Comparison of ENCODE assay signal across 36 cellular contexts in the genomic region with DNA sequence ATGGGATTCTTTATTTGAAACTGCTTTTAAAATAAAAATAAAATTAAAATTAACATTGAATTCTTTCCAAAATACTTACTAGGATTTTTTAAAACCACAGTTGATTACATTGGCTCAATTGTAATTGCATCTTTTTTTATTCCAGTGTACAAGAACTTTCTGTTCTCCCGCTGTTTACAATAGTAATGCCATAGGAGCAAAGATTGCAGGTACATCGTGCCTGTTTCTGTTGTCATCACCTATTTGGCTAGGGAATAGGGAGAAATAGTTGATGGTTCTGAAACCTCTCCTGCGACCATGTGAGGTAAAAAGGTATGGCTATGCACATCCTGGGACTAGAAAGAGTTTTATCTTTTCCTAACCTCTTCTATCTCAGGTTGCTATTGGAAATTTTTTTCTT. TPM values are rescaled to one million over a fixed set of nuclear protein-coding genes. Genes with fewer than 3 reads are reported as not detected.
"Had no signal": no experiment of that assay in that cellular context is flagged by ENCODE, and none has a peak within 500 bp of the region (broad histone marks: within the 10 kb centered on the region; RNA-seq: fewer than 3 reads in every experiment).

No MANE protein-coding gene starts in this region.

- FAIRE-seq: bronchial epithelial cell, TTC549 had no signal

- DNase-seq: activated CD4-positive, alpha-beta memory T cell treated with anti-CD3 and anti-CD28 coated beads, Interleukin-2, amount 10 ng/mL, durations not matched to agents 7 days and 5 days; activated CD4-positive, alpha-beta T cell treated with anti-CD3 and anti-CD28 coated beads for 1 hour; activated CD4-positive, alpha-beta T cell treated with anti-CD3 and anti-CD28 coated beads for 36 hours; activated CD4-positive, alpha-beta T cell treated with anti-CD3 and anti-CD28 coated beads for 48 hours; activated CD4-positive, alpha-beta T cell treated with anti-CD3 and anti-CD28 coated beads, Interleukin-2, amount 10 ng/mL, durations not matched to agents 7 days and 5 days; activated CD4-positive, alpha-beta T cell treated with anti-CD3 and anti-CD28 coated beads, Interleukin-2, amount 50 U/mL, for 48 hours; activated CD4-positive, CD25-positive, alpha-beta regulatory T cell; activated CD8-positive, alpha-beta memory T cell treated with anti-CD3 and anti-CD28 coated beads for 24 hours; activated CD8-positive, alpha-beta memory T cell treated with anti-CD3 and anti-CD28 coated beads, Interleukin-2, amount 10 ng/mL, durations not matched to agents 7 days and 5 days; activated CD8-positive, alpha-beta memory T cell treated with anti-CD3 and anti-CD28 coated beads, Interleukin-2, amount 50 U/mL, for 48 hours; activated CD8-positive, alpha-beta T cell treated with anti-CD3 and anti-CD28 coated beads, Interleukin-2, amount 10 ng/mL, durations not matched to agents 7 days and 5 days; activated effector memory CD4-positive, alpha-beta T cell treated with Interleukin-2 at 50 U/mL for 16 hours; activated gamma-delta T cell; activated naive CD4-positive, alpha-beta T cell treated with anti-CD3 and anti-CD28 coated beads, Interleukin-2, amount 10 ng/mL, durations not matched to agents 7 days and 5 days; activated naive CD4-positive, alpha-beta T cell treated with Interleukin-2 at 50 U/mL for 16 hours; activated naive CD8-positive, alpha-beta T cell treated with anti-CD3 and anti-CD28 coated beads, Interleukin-2, amount 10 ng/mL, durations not matched to agents 7 days and 5 days; activated naive CD8-positive, alpha-beta T cell treated with anti-CD3 and anti-CD28 coated beads, Interleukin-2, amount 50 U/mL, for 24 hours; activated T-cell treated with anti-CD3 and anti-CD28 coated beads, Interleukin-2, amount 50 U/mL, for 24 hours; activated T-cell treated with anti-CD3 and anti-CD28 coated beads, Interleukin-2, amount 50 U/mL, for 48 hours; amygdala; anterior cingulate cortex; caudate nucleus; cerebellar nuclear complex; T-helper 1 cell; T-helper 2 cell; T-helper 9 cell; WERI-Rb-1 had no signal

- H3K9me3 ChIP-seq: ascending aorta had no signal

- H3K27ac ChIP-seq: ascending aorta, cardiac muscle cell, WERI-Rb-1 had no signal

- H3K4me3 ChIP-seq: ascending aorta, cardiac muscle cell had no signal

- H3K4me1 ChIP-seq: ascending aorta had no signal

- H3K36me3 ChIP-seq: ascending aorta, cardiac muscle cell, WERI-Rb-1 had no signal

- ATAC-seq: activated CD4-positive, alpha-beta T cell treated with anti-CD3 and anti-CD28 coated beads for 36 hours; activated CD4-positive, CD25-positive, alpha-beta regulatory T cell treated with anti-CD3 and anti-CD28 coated beads, Interleukin-2, amount 50 U/mL, for 24 hours; activated CD8-positive, alpha-beta memory T cell treated with anti-CD3 and anti-CD28 coated beads, Interleukin-2, amount 10 ng/mL, durations not matched to agents 7 days and 5 days; activated CD8-positive, alpha-beta T cell treated with anti-CD3 and anti-CD28 coated beads, Interleukin-2, amount 10 ng/mL, durations not matched to agents 7 days and 5 days; activated naive CD8-positive, alpha-beta T cell treated with anti-CD3 and anti-CD28 coated beads, Interleukin-2, amount 50 U/mL, for 24 hours; WTC11 had no signal

- H3K27me3 ChIP-seq: ascending aorta, cardiac muscle cell had no signal

RNA-seq across cellular contexts. Expression of a gene that starts 28.2 kb away (rescaled TPM):
- total RNA-seq: activated CD4-positive, alpha-beta memory T cell treated with anti-CD3 and anti-CD28 coated beads, Interleukin-2, amount 10 ng/mL, durations not matched to agents 7 days and 5 days; activated CD4-positive, alpha-beta T cell treated with anti-CD3 and anti-CD28 coated beads for 36 hours; activated CD4-positive, alpha-beta T cell treated with anti-CD3 and anti-CD28 coated beads, Interleukin-2, amount 10 ng/mL, durations not matched to agents 7 days and 5 days; activated CD8-positive, alpha-beta memory T cell treated with anti-CD3 and anti-CD28 coated beads, Interleukin-2, amount 10 ng/mL, durations not matched to agents 7 days and 5 days; activated CD8-positive, alpha-beta T cell treated with anti-CD3 and anti-CD28 coated beads, Interleukin-2, amount 10 ng/mL, durations not matched to agents 7 days and 5 days; activated naive CD8-positive, alpha-beta T cell treated with anti-CD3 and anti-CD28 coated beads, Interleukin-2, amount 10 ng/mL, durations not matched to agents 7 days and 5 days; activated T-helper 2 cell treated with anti-CD3 and anti-CD28 coated beads, Interferon-gamma antibody, Interleukin-2, Interleukin-4, amounts not matched to agents 10 μg/mL and 5 μg/mL and 100 μg/mL, durations not matched to agents 14 hours and 24 hours and 36 hours; ascending aorta; bronchial epithelial cell; cardiac muscle cell; chondrocyte had no signal
- polyA plus RNA-seq: cardiac muscle cell had no signal

RNA-seq across cellular contexts. Expression of a gene that starts 48.5 kb away (rescaled TPM):
- total RNA-seq: activated CD4-positive, alpha-beta memory T cell treated with anti-CD3 and anti-CD28 coated beads, Interleukin-2, amount 10 ng/mL, durations not matched to agents 7 days and 5 days; activated CD4-positive, alpha-beta T cell treated with anti-CD3 and anti-CD28 coated beads for 36 hours; activated CD4-positive, alpha-beta T cell treated with anti-CD3 and anti-CD28 coated beads, Interleukin-2, amount 10 ng/mL, durations not matched to agents 7 days and 5 days; activated CD8-positive, alpha-beta memory T cell treated with anti-CD3 and anti-CD28 coated beads, Interleukin-2, amount 10 ng/mL, durations not matched to agents 7 days and 5 days; activated CD8-positive, alpha-beta T cell treated with anti-CD3 and anti-CD28 coated beads, Interleukin-2, amount 10 ng/mL, durations not matched to agents 7 days and 5 days; activated naive CD8-positive, alpha-beta T cell treated with anti-CD3 and anti-CD28 coated beads, Interleukin-2, amount 10 ng/mL, durations not matched to agents 7 days and 5 days; activated T-helper 2 cell treated with anti-CD3 and anti-CD28 coated beads, Interferon-gamma antibody, Interleukin-2, Interleukin-4, amounts not matched to agents 10 μg/mL and 5 μg/mL and 100 μg/mL, durations not matched to agents 14 hours and 24 hours and 36 hours; ascending aorta; bronchial epithelial cell; cardiac muscle cell; chondrocyte; WTC11 had no signal
- polyA plus RNA-seq: adipose tissue, cardiac muscle cell had no signal
